ENCODE assay signal across 1 cellular context in genomic region chr5:141883948-141884318, GRCh38.
TF ChIP-seq lines count a peak whose summit lies in the region.

No MANE protein-coding gene starts in this region.

TF ChIP-seq in GM23338, 12 proteins besides CTCF, POLR2A, EP300 and RAD21 (continued from another document):
- no peak for TF ChIP-seq ZNF462 (CRISPR knock-in tag; IDR thresholded peaks at IDR 0.05)
- TF ChIP-seq CREB1 (CRISPR knock-in tag; IDR thresholded peaks at IDR 0.05; ENCODE audit: low read depth): no peak
- no peak for TF ChIP-seq ZNF114 (CRISPR knock-in tag; IDR thresholded peaks at IDR 0.05)
- TF ChIP-seq NANOG (IDR thresholded peaks at IDR 0.05; ENCODE audit: borderline replicate concordance): no peak
- no peak for TF ChIP-seq ETS1 (IDR thresholded peaks at IDR 0.05)
- no peak for TF ChIP-seq REST (IDR thresholded peaks at IDR 0.05; ENCODE audit: unreplicated experiment)
- TF ChIP-seq EZH2phosphoT487 (IDR thresholded peaks at IDR 0.05; ENCODE audit: unreplicated experiment): no peak
- TF ChIP-seq JUNB (IDR thresholded peaks at IDR 0.05; ENCODE audit: unreplicated experiment): no peak
